In genomic region chr18:2948038-2948437, GRCh38 we compare ENCODE assay signal across 1 cellular context.
TF ChIP-seq lines count a peak whose summit lies in the region.

No MANE protein-coding gene starts in this region.

TF ChIP-seq in GM23338, 12 proteins besides CTCF, POLR2A, EP300 and RAD21 (continued from another document):
- no peak for TF ChIP-seq ZNF462 (CRISPR knock-in tag; IDR thresholded peaks at IDR 0.05)
- no peak for TF ChIP-seq POLR2AphosphoS5 (IDR thresholded peaks at IDR 0.05; ENCODE audit: low read depth)
- TF ChIP-seq REST (IDR thresholded peaks at IDR 0.05; ENCODE audit: unreplicated experiment): no peak
- no peak for TF ChIP-seq EZH2phosphoT487 (IDR thresholded peaks at IDR 0.05; ENCODE audit: unreplicated experiment)
- TF ChIP-seq NANOG (IDR thresholded peaks at IDR 0.05; ENCODE audit: borderline replicate concordance): no peak
- no peak for TF ChIP-seq STAT1 (IDR thresholded peaks at IDR 0.05; ENCODE audit: unreplicated experiment)
- TF ChIP-seq EZH2 (IDR thresholded peaks at IDR 0.05; ENCODE audit: low read depth, unreplicated experiment): no peak
TF ChIP-seq in GM23338: peak in this region for 0.
